Comparison of ENCODE assay signal across 27 cellular contexts in genomic region chr10:49292565-49293207, GRCh38. TPM values are rescaled to one million over a fixed set of nuclear protein-coding genes. Genes with fewer than 3 reads are reported as not detected.
"Had no signal": no experiment of that assay in that cellular context is flagged by ENCODE, and none has a peak within 500 bp of the region (broad histone marks: within the 10 kb centered on the region; RNA-seq: fewer than 3 reads in every experiment).

No MANE protein-coding gene starts in this region.

- H3K36me3 ChIP-seq: MG63 had no signal

- ATAC-seq: activated CD4-positive, alpha-beta T cell treated with anti-CD3 and anti-CD28 coated beads for 36 hours; activated T-helper 17 cell treated with anti-CD3 and anti-CD28 coated beads, Interleukin-2, amount 50 U/mL, for 72 hours; PC-3 had no signal

- H3K4me3 Mint-ChIP-seq: activated CD4-positive, alpha-beta memory T cell treated with anti-CD3 and anti-CD28 coated beads, Interleukin-2, amount 10 ng/mL, durations not matched to agents 7 days and 5 days; activated CD4-positive, alpha-beta T cell treated with anti-CD3 and anti-CD28 coated beads for 36 hours; activated naive CD4-positive, alpha-beta T cell treated with anti-CD3 and anti-CD28 coated beads for 36 hours; activated naive CD8-positive, alpha-beta T cell; activated T-helper 17 cell treated with anti-CD3 and anti-CD28 coated beads, Interleukin-2, amount 50 U/mL, for 72 hours; brain; T-helper 1 cell treated with Interleukin-12 subunit alpha and Interleukin-12 subunit beta and Interleukin-4 antibody, amounts not matched to agents 30 μg/mL and 1 μg/mL, for 36 hours had no signal

- H3K9me3 Mint-ChIP-seq: activated CD4-positive, alpha-beta memory T cell treated with anti-CD3 and anti-CD28 coated beads, Interleukin-2, amount 10 ng/mL, durations not matched to agents 7 days and 5 days; activated naive CD4-positive, alpha-beta T cell treated with anti-CD3 and anti-CD28 coated beads for 36 hours; activated T-helper 17 cell treated with anti-CD3 and anti-CD28 coated beads, Interleukin-2, amount 50 U/mL, for 72 hours; T-helper 1 cell treated with Interleukin-12 subunit alpha and Interleukin-12 subunit beta and Interleukin-4 antibody, amounts not matched to agents 30 μg/mL and 1 μg/mL, for 36 hours had no signal

- H3K27ac Mint-ChIP-seq: activated CD4-positive, alpha-beta memory T cell treated with anti-CD3 and anti-CD28 coated beads, Interleukin-2, amount 10 ng/mL, durations not matched to agents 7 days and 5 days; activated CD4-positive, alpha-beta T cell treated with anti-CD3 and anti-CD28 coated beads for 36 hours; activated naive CD4-positive, alpha-beta T cell treated with anti-CD3 and anti-CD28 coated beads for 36 hours; activated naive CD8-positive, alpha-beta T cell; activated T-helper 17 cell treated with anti-CD3 and anti-CD28 coated beads, Interleukin-2, amount 50 U/mL, for 72 hours; T-helper 1 cell treated with Interleukin-12 subunit alpha and Interleukin-12 subunit beta and Interleukin-4 antibody, amounts not matched to agents 30 μg/mL and 1 μg/mL, for 36 hours had no signal

- H3K36me3 Mint-ChIP-seq: activated naive CD8-positive, alpha-beta T cell; brain had no signal

- H3K27ac ChIP-seq: KMS-11 had no signal

- H3K4me1 Mint-ChIP-seq: activated CD4-positive, alpha-beta T cell treated with anti-CD3 and anti-CD28 coated beads for 36 hours had no signal

- DNase-seq: activated CD4-positive, alpha-beta memory T cell treated with anti-CD3 and anti-CD28 coated beads, Interleukin-2, amount 10 ng/mL, durations not matched to agents 7 days and 5 days; activated CD4-positive, alpha-beta T cell treated with anti-CD3 and anti-CD28 coated beads for 36 hours; activated CD4-positive, alpha-beta T cell treated with anti-CD3 and anti-CD28 coated beads, Interleukin-2, amount 50 U/mL, for 1 hour; activated gamma-delta T cell; activated naive CD4-positive, alpha-beta T cell treated with anti-CD3 and anti-CD28 coated beads for 36 hours; activated T-cell treated with anti-CD3 and anti-CD28 coated beads for 4 hours; activated T-cell treated with anti-CD3 and anti-CD28 coated beads, Interleukin-2, amount 50 U/mL, for 48 hours; amygdala; cerebellar nuclear complex; MG63; NCI-H1105; NCI-H1436; NCI-H187; NCI-H2081; NCI-H446 treated with DMSO at 0.1 percent for 48 hours; NCI-H526 treated with DMSO at 0.1 percent for 48 hours; NK-92 treated with Interleukin-12 subunit alpha and Interleukin-12 subunit beta, amount 100 ng/mL, for 24 hours; PC-3; SHP77 treated with DMSO at 0.1 percent for 48 hours had no signal

- H3K9me3 ChIP-seq: MG63 had no signal

- H3K4me3 ChIP-seq: MG63 had no signal

RNA-seq across cellular contexts. Expression of gene C10orf71, which starts 6.3 kb away (rescaled TPM):
- total RNA-seq: activated CD4-positive, alpha-beta memory T cell treated with anti-CD3 and anti-CD28 coated beads, Interleukin-2, amount 10 ng/mL, durations not matched to agents 7 days and 5 days; activated CD4-positive, alpha-beta T cell treated with anti-CD3 and anti-CD28 coated beads for 36 hours; activated CD8-positive, alpha-beta memory T cell treated with anti-CD3 and anti-CD28 coated beads for 36 hours; activated naive CD4-positive, alpha-beta T cell treated with anti-CD3 and anti-CD28 coated beads for 36 hours; activated T-helper 17 cell treated with anti-CD3 and anti-CD28 coated beads, Interleukin-2, amount 50 U/mL, for 72 hours; astrocyte; PC-3; SK-MEL-5 had no signal
